ENCODE assay signal across 7 cellular contexts in genomic region chr7:47942651-47943050, GRCh38. TPM values are rescaled to one million over a fixed set of nuclear protein-coding genes. Genes with fewer than 3 reads are reported as not detected.
DNase-seq lines count a peak whose midpoint lies in the region; ATAC-seq, FAIRE-seq and TF ChIP-seq lines count a peak whose summit lies in the region.
"Not testable (repeated sequence)": the region's sequence is repeated elsewhere in the genome, so short reads cannot be mapped to it uniquely, and the experiment has no call there.
"Had no signal": no experiment of that assay in that cellular context is flagged by ENCODE, and none has a peak within 500 bp of the region (broad histone marks: within the 10 kb centered on the region; RNA-seq: fewer than 3 reads in every experiment).

No MANE protein-coding gene starts in this region.

- not testable (repeated sequence) for H3K9ac ChIP-seq in H1 (replicated peaks in 1 of 4; ENCODE audit: extremely low read depth in 1 of 4, low read depth in 3 of 4, low read length in 3 of 4)

- H3K56ac ChIP-seq in H1 (replicated peaks; ENCODE audit: insufficient read length, low read depth, low read length) = not testable (repeated sequence)

- peaks cover 12% of the 10 kb centered on the region for H3K27me3 Mint-ChIP-seq in GM23338 (ENCODE audit: insufficient read depth, low read depth, poor library complexity)

- not testable (repeated sequence) for H2AK5ac ChIP-seq in H1 (ENCODE audit: low read depth, low read length)

- not testable (repeated sequence) for H3K36me3 ChIP-seq in GM23338 (ENCODE audit: insufficient read depth); H1 (ENCODE audit: control insufficient read depth in 2 of 4, insufficient read depth in 4 of 4, low read length in 3 of 4); heart left ventricle; right atrium auricular region; osteoblast (ENCODE audit: insufficient read depth, low read length); upper lobe of right lung

- not testable (repeated sequence) for H3K27ac Mint-ChIP-seq in GM23338

- not testable (repeated sequence) for H3K27ac ChIP-seq in GM23338 (ENCODE audit: low read depth); H1 (ENCODE audit: low read depth, low read length)
- peak overlapping the region in 8 of 12 donors; percentile 63 to 93 (median 90) for H3K27ac ChIP-seq in heart left ventricle
- peak overlapping the region; percentile 86 to 96 for H3K27ac ChIP-seq in right atrium auricular region
- peak overlapping the region; percentile 17 for H3K27ac ChIP-seq in osteoblast (ENCODE audit: low read depth, low read length)
- H3K27ac ChIP-seq in upper lobe of right lung = peak overlapping the region; percentile 24

- 0 out of 2 replicates have a peak overlapping the region, but pooled peaks have one; percentile 39 for H3K18ac ChIP-seq in H1 (ENCODE audit: extremely low read depth, low read length)

- H4K5ac ChIP-seq in H1 (ENCODE audit: insufficient read length, low read depth, low read length) = not testable (repeated sequence)

- DNase-seq in GM23338 (ENCODE audit: low spot score); H1 (ENCODE audit: low read depth in 1 of 2, low spot score in 2 of 2); heart left ventricle; osteoblast (ENCODE audit: insufficient read length, low spot score, missing footprints); upper lobe of right lung: not testable (repeated sequence)
- peak; percentile 56 for DNase-seq in right atrium auricular region (ENCODE audit: low spot score)

- not testable (repeated sequence) for H4K8ac ChIP-seq in H1 (ENCODE audit: extremely low read depth, insufficient read depth, low read length)

- H3K23ac ChIP-seq in H1 (ENCODE audit: insufficient read length) = not testable (repeated sequence)

- not testable (repeated sequence) for H3K9me3 ChIP-seq in H1 (ENCODE audit: insufficient read depth in 2 of 2, low read depth in 1 of 2, low read length in 1 of 2); heart left ventricle; right atrium auricular region; osteoblast (ENCODE audit: low read depth, low read length); upper lobe of right lung

- not testable (repeated sequence) for FAIRE-seq in H1 (lab: Jason Lieb, UNC)

- not testable (repeated sequence) for H3K36me3 Mint-ChIP-seq in GM23338 (ENCODE audit: low read depth)

- CTCF ChIA-PET in H1 (lab: Charles Lee; ENCODE audit: partially characterized antibody) = interaction anchor here (0.8 to 3.5 kb wide), 5 partner anchors 13 to 677 kb away, joined by 3 to 33 read pairs (median 9); no protein-coding TSS in a partner anchor

- H2BK5ac ChIP-seq in H1 (ENCODE audit: low read depth, low read length) = not testable (repeated sequence)

- not testable (repeated sequence) for H2BK15ac ChIP-seq in H1 (ENCODE audit: low read length)

- not testable (repeated sequence) for H3F3A ChIP-seq in GM23338 (replicated peaks; ENCODE audit: low read depth)

- H3K79me1 ChIP-seq in H1 (ENCODE audit: low read depth, low read length) = not testable (repeated sequence)

- H3K9me3 Mint-ChIP-seq in GM23338 = not testable (repeated sequence)

- not testable (repeated sequence) for H4K91ac ChIP-seq in H1 (replicated peaks; ENCODE audit: insufficient read length, low read length)

- not testable (repeated sequence) for H3K79me2 ChIP-seq in GM23338 (replicated peaks; ENCODE audit: insufficient read depth); H1 (ENCODE audit: control insufficient read depth in 1 of 2, insufficient read depth in 2 of 2, low read length in 2 of 2); osteoblast (ENCODE audit: insufficient read depth, low read length)

- not testable (repeated sequence) for H3K9me2 ChIP-seq in GM23338 (ENCODE audit: insufficient read depth)

- not testable (repeated sequence) for H3K4me3 ChIP-seq in GM23338; H1 (ENCODE audit: extremely low read depth in 1 of 4, insufficient read depth in 2 of 4, low read depth in 3 of 4, low read length in 4 of 4); heart left ventricle; right atrium auricular region; osteoblast (ENCODE audit: insufficient read depth, low read length); upper lobe of right lung

- H3K14ac ChIP-seq in H1 (ENCODE audit: insufficient read length) = not testable (repeated sequence)

- H3K4me3 Mint-ChIP-seq in GM23338 = not testable (repeated sequence)

- H3K4me2 ChIP-seq in GM23338 = 0 out of 2 replicates have a peak overlapping the region, but pooled peaks have one; percentile 38
- not testable (repeated sequence) for H3K4me2 ChIP-seq in H1 (ENCODE audit: insufficient read depth in 1 of 2, low read depth in 2 of 2, low read length in 2 of 2); osteoblast (ENCODE audit: insufficient read depth, low read length)

- not testable (repeated sequence) for H3K27me3 ChIP-seq in GM23338 (ENCODE audit: insufficient read depth); H1 (replicated peaks in 1 of 4; ENCODE audit: control insufficient read depth in 3 of 4, extremely low read depth in 1 of 4, insufficient read depth in 3 of 4, low read length in 3 of 4); heart left ventricle; right atrium auricular region; osteoblast (ENCODE audit: insufficient read depth, low read length); upper lobe of right lung

- ATAC-seq in GM23338, heart left ventricle, upper lobe of right lung: not testable (repeated sequence)

- not testable (repeated sequence) for TF ChIP-seq EP300 in H1 (IDR thresholded peaks at IDR 0.05; ENCODE audit: borderline replicate concordance in 1 of 2, low read depth in 2 of 2, low read length in 2 of 2)

- not testable (repeated sequence) for H2BK12ac ChIP-seq in H1 (ENCODE audit: low read depth, low read length)

- TF ChIP-seq RAD21 in H1 (IDR thresholded peaks at IDR 0.05 in 1 of 2, conservative IDR thresholded peaks at IDR 0.05 in 1 of 2; ENCODE audit: low read depth in 2 of 2, low read length in 2 of 2) = not testable (repeated sequence)

- POLR2A ChIA-PET in H1 (lab: Charles Lee; ENCODE audit: partially characterized antibody) = not testable (repeated sequence)

- TF ChIP-seq POLR2A in H1 (IDR thresholded peaks at IDR 0.05; ENCODE audit: control extremely low read depth in 1 of 2, low read depth in 2 of 2, low read length in 2 of 2); heart left ventricle (IDR thresholded peaks at IDR 0.05): not testable (repeated sequence)

- TF ChIP-seq CTCF in GM23338 (conservative IDR thresholded peaks at IDR 0.05; ENCODE audit: low read depth in 2 of 2); H1 (IDR thresholded peaks at IDR 0.05; ENCODE audit: control extremely low read depth in 1 of 3, insufficient read depth in 1 of 3, low read depth in 1 of 3, low read length in 3 of 3); heart left ventricle (IDR thresholded peaks at IDR 0.05); right atrium auricular region (IDR thresholded peaks at IDR 0.05); osteoblast (IDR thresholded peaks at IDR 0.05; ENCODE audit: extremely low read depth, low read depth, low read length); upper lobe of right lung (IDR thresholded peaks at IDR 0.05): not testable (repeated sequence)

- H3K4me1 ChIP-seq in GM23338 (ENCODE audit: insufficient read depth) = peaks cover 18% of the 10 kb centered on the region
- not testable (repeated sequence) for H3K4me1 ChIP-seq in H1 (replicated peaks in 1 of 4; ENCODE audit: control insufficient read depth in 3 of 4, insufficient read depth in 4 of 4, low read length in 3 of 4)
- H3K4me1 ChIP-seq in heart left ventricle = peaks cover 0 to 86% (median 41%) of the 10 kb centered on the region in 12 donors
- peaks cover 0 to 63% of the 10 kb centered on the region in 2 donors for H3K4me1 ChIP-seq in right atrium auricular region
- peaks cover 30% of the 10 kb centered on the region for H3K4me1 ChIP-seq in osteoblast (ENCODE audit: insufficient read depth, low read length)
- peaks cover 29% of the 10 kb centered on the region for H3K4me1 ChIP-seq in upper lobe of right lung

- WGBS in H1 (ENCODE audit: extremely low coverage in 1 of 2, insufficient coverage in 1 of 2, insufficient read length in 1 of 2, insufficient replicate concordance in 2 of 2, low coverage in 1 of 2, low lambda C conversion rate in 2 of 2, missing lambda C conversion rate in 1 of 2), 2 experiments = 97% methylated on average over 8 of the region's 10 CpGs; no CpG with 5 or more reads in 1 of the 2 experiments
- 72 to 92% (median 84%) methylated on average over 10 of the region's 10 CpGs for WGBS in heart left ventricle, 4 donors

- H2BK20ac ChIP-seq in H1 (ENCODE audit: low read length) = not testable (repeated sequence)

- intact Hi-C loops in heart left ventricle (cut with DNase I) = loop anchor here in 1 of 10 donors (5.0 kb wide), 1 partner anchor 35 kb away; the partner anchor contains the start of gene HUS1
- intact Hi-C loops in upper lobe of right lung (cut with DNase I) = not testable (repeated sequence)

- H2BK120ac ChIP-seq in H1 (replicated peaks; ENCODE audit: low read depth, low read length) = not testable (repeated sequence)

- not testable (repeated sequence) for H3K4ac ChIP-seq in H1 (replicated peaks; ENCODE audit: insufficient read length, low read depth, low read length)

- H4K20me1 ChIP-seq in GM23338 (replicated peaks; ENCODE audit: insufficient read depth); H1 (replicated peaks in 1 of 2; ENCODE audit: control insufficient read depth in 1 of 2, insufficient read depth in 2 of 2, low read length in 2 of 2); osteoblast (ENCODE audit: insufficient read depth, low read length): not testable (repeated sequence)

- peaks cover 25% of the 10 kb centered on the region for H3K4me1 Mint-ChIP-seq in GM23338

- not testable (repeated sequence) for H3K23me2 ChIP-seq in H1 (ENCODE audit: low read depth, low read length)

- H2AFZ ChIP-seq in GM23338; H1 (ENCODE audit: low read length); osteoblast (ENCODE audit: low read length): not testable (repeated sequence)

RNA-seq across cellular contexts. Expression of gene PKD1L1, which starts 5.6 kb away (rescaled TPM):
- 0.03 and 0.16 TPM in 2 replicates for total RNA-seq in GM23338 (2014; rRNA removed; shearing (Covaris generic))
- not detected in 2 replicates for polyA plus RNA-seq in GM23338 (2016; fragmentation: Nextera tagmentation; extraction: Ambion mirVana)
- 0.22 and 0.25 TPM in 2 replicates for total RNA-seq in H1 (2021; fragmentation: NEBNext Ultra II Directional; extraction: Animal tissue kit (Norgen Biotek cat#: 25700))
- 0.35 and 0.46 TPM in 2 replicates for polyA plus RNA-seq in H1 (2011; rRNA removed)
- 0.12 TPM for polyA plus RNA-seq in H1 (2011; cell fraction: cytosol; rRNA removed)
- polyA plus RNA-seq in H1 (2011; cell fraction: nucleus; rRNA removed) = 0.31 TPM
- polyA plus RNA-seq in H1 (2012, experiment 1 of 2) = 0.04 to 0.19 TPM (median 0.09 TPM) in 4 replicates
- not detected for polyA plus RNA-seq in H1 (2012, experiment 2 of 2)
- polyA plus RNA-seq in H1 (2013, experiment 1 of 2) = 0.04 TPM
- 0.04 TPM for polyA plus RNA-seq in H1 (2013, experiment 2 of 2)
- polyA minus RNA-seq in H1 (2011; rRNA and poly(A)+ RNA removed) = 0.24 and 0.91 TPM in 2 replicates
- polyA minus RNA-seq in H1 (2011; cell fraction: cytosol; rRNA and poly(A)+ RNA removed) = not detected
- polyA minus RNA-seq in H1 (2011; cell fraction: nucleus; rRNA and poly(A)+ RNA removed) = 1.00 TPM
- total RNA-seq in heart left ventricle = 1 to 10 TPM; 1.1 to 3.7 (median 2.5) TPM
- polyA plus RNA-seq in heart left ventricle = 1 to 10 TPM; 1.3 to 2.1 TPM
- total RNA-seq in right atrium auricular region = 1 to 10 TPM in 1 of 2 donors, under 1 TPM in 1; 0.98 to 1.1 TPM
- under 0.01 TPM in 2 replicates for total RNA-seq in osteoblast
- 1.0 TPM for total RNA-seq in upper lobe of right lung
- polyA plus RNA-seq: CD14-positive monocyte had no signal

RNA-seq across cellular contexts. Expression of gene HUS1, which starts 36.8 kb away (rescaled TPM):
- 29.7 and 39.0 TPM in 2 replicates for total RNA-seq in GM23338 (2014; rRNA removed; shearing (Covaris generic))
- polyA plus RNA-seq in GM23338 (2016; fragmentation: Nextera tagmentation; extraction: Ambion mirVana) (12.9 and 14.9 TPM in 2 replicates), H1 (2011; rRNA removed) (11.4 and 15.0 TPM in 2 replicates), heart left ventricle (10 to 100 TPM; 10.9 to 20.0 TPM)
- total RNA-seq in H1 (2021; fragmentation: NEBNext Ultra II Directional; extraction: Animal tissue kit (Norgen Biotek cat#: 25700)) = 32.0 and 33.0 TPM in 2 replicates
- 16.1 TPM for polyA plus RNA-seq in H1 (2011; cell fraction: cytosol; rRNA removed)
- polyA plus RNA-seq in H1 (2011; cell fraction: nucleus; rRNA removed) = 7.5 TPM
- polyA plus RNA-seq in H1 (2012, experiment 1 of 2) = 13.8 to 25.8 TPM (median 15.5 TPM) in 4 replicates
- 7.0 TPM for polyA plus RNA-seq in H1 (2012, experiment 2 of 2)
- 21.8 TPM for polyA plus RNA-seq in H1 (2013, experiment 1 of 2)
- polyA plus RNA-seq in H1 (2013, experiment 2 of 2) = 19.4 TPM
- polyA minus RNA-seq in H1 (2011; rRNA and poly(A)+ RNA removed) = 23.8 and 33.5 TPM in 2 replicates
- 20.3 TPM for polyA minus RNA-seq in H1 (2011; cell fraction: cytosol; rRNA and poly(A)+ RNA removed)
- polyA minus RNA-seq in H1 (2011; cell fraction: nucleus; rRNA and poly(A)+ RNA removed) = 29.9 TPM
- total RNA-seq in heart left ventricle (10 to 100 TPM; 21.9 to 43.3 (median 27.5) TPM), right atrium auricular region (10 to 100 TPM; 19.7 to 25.4 TPM), osteoblast (17.1 and 19.9 TPM in 2 replicates), upper lobe of right lung (34.5 TPM)
